8 cellular contexts compared by ENCODE assay signal in the genomic region with DNA sequence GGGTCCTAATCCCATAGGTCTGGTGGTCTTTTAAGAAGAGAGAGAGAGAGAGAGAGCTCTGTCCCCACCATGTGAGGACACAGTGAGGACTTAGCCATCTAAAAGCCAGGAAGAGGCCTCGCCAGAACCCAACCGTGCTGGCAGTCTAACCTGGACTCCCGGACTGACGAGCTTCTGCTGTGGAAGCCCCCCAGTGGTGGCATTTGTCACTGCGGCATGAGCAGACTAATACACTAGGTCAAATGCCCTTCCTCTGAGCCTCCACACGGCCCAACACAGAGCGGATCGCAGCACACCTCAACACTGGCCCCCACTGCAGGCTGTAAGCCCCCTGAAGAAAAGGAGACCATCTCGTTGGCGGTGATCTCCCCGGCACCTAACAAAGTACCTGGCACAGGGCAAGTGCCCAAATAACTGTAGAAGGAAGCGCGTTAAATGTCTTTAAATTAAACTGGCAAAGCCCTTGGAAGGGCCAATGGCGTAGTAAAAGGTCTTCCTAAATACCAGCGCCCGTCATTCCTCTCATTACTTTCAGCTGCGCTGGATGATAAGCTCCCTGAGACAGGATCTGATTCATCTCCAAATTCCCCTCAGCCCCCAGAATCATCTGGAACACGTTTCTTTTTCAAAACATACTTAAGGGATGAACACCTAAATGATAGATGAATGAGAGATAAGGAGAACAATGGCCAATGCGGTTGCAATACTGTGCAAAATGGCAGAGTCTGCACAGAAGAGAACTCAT.
A peak's percentile ranks its signal among the peaks of the same experiment; 100 is the strongest.
DNase-seq lines count a peak whose midpoint lies in the region; ATAC-seq, FAIRE-seq and TF ChIP-seq lines count a peak whose summit lies in the region.

No MANE protein-coding gene starts in this region.

- no peaks in the 10 kb centered on the region for H3K27me3 ChIP-seq in gastroesophageal sphincter

- no peaks in the 10 kb centered on the region for H3K9me3 Mint-ChIP-seq in activated T-helper 17 cell treated with anti-CD3 and anti-CD28 coated beads, Interleukin-2, amount 50 U/mL, for 72 hours
- no peaks in the 10 kb centered on the region for H3K9me3 Mint-ChIP-seq in progenitor cell of endocrine pancreas (ENCODE audit: low read depth)
- H3K9me3 Mint-ChIP-seq in type B pancreatic cell: peaks cover 6% of the 10 kb centered on the region

- TF ChIP-seq CTCF in gastroesophageal sphincter (IDR thresholded peaks at IDR 0.05): peak; percentile 22 to 64 (median 59)
- TF ChIP-seq CTCF in progenitor cell of endocrine pancreas (IDR thresholded peaks at IDR 0.05; ENCODE audit: unreplicated experiment): peak; percentile 64
- TF ChIP-seq CTCF in type B pancreatic cell (conservative IDR thresholded peaks at IDR 0.05): peak; percentile 79

- TF ChIP-seq POLR2A in gastroesophageal sphincter (IDR thresholded peaks at IDR 0.05): no peak

- H3K4me3 ChIP-seq in gastroesophageal sphincter: no peak overlapping the region

- ATAC-seq in HG02870 (IDR thresholded peaks at IDR 0.05; ENCODE audit: unreplicated experiment): peak; percentile 73
- ATAC-seq in activated T-helper 17 cell treated with anti-CD3 and anti-CD28 coated beads, Interleukin-2, amount 50 U/mL, for 72 hours (replicated peaks): peak; percentile 80
- ATAC-seq in gastroesophageal sphincter: peak; percentile 26
- ATAC-seq in HG02571 (IDR thresholded peaks at IDR 0.05; ENCODE audit: unreplicated experiment): no peak

- no peak for TF ChIP-seq EP300 in gastroesophageal sphincter (IDR thresholded peaks at IDR 0.05)

- H3K4me1 Mint-ChIP-seq in activated T-helper 17 cell treated with anti-CD3 and anti-CD28 coated beads, Interleukin-2, amount 50 U/mL, for 72 hours: peaks cover 31% of the 10 kb centered on the region
- H3K4me1 Mint-ChIP-seq in progenitor cell of endocrine pancreas (ENCODE audit: low read depth) (no peaks in the 10 kb centered on the region), type B pancreatic cell (ENCODE audit: unreplicated experiment) (peaks cover 17% of the 10 kb centered on the region)

- DNase-seq in ELF-1 (ENCODE audit: low read depth, low spot score): peak; percentile 86
- peak; percentile 82 for DNase-seq in RCC 7860 (ENCODE audit: low spot score)
- DNase-seq in progenitor cell of endocrine pancreas (ENCODE audit: low spot score, unreplicated experiment): peak; percentile 34
- peak; percentile 75 for DNase-seq in type B pancreatic cell (ENCODE audit: extremely low spot score, unreplicated experiment)

- WGBS in gastroesophageal sphincter (ENCODE audit: low coverage in 1 of 2), 2 donors: 51 to 65% methylated on average over 7 to 11 of the region's 19 CpGs

- H3K36me3 ChIP-seq in gastroesophageal sphincter: peaks cover 0 to 10% of the 10 kb centered on the region in 2 donors

- peak overlapping the region; percentile 90 to 97 (median 93) for H3K27ac ChIP-seq in gastroesophageal sphincter

- H3K4me3 Mint-ChIP-seq in activated T-helper 17 cell treated with anti-CD3 and anti-CD28 coated beads, Interleukin-2, amount 50 U/mL, for 72 hours: peak overlapping the region; percentile 37
- no peak overlapping the region for H3K4me3 Mint-ChIP-seq in progenitor cell of endocrine pancreas (ENCODE audit: low read depth)
- H3K4me3 Mint-ChIP-seq in type B pancreatic cell: no peak overlapping the region

- H3K36me3 Mint-ChIP-seq in activated T-helper 17 cell treated with anti-CD3 and anti-CD28 coated beads, Interleukin-2, amount 50 U/mL, for 72 hours (ENCODE audit: low read depth): peaks cover 46% of the 10 kb centered on the region
- peaks cover 11% of the 10 kb centered on the region for H3K36me3 Mint-ChIP-seq in progenitor cell of endocrine pancreas (ENCODE audit: insufficient read depth)
- H3K36me3 Mint-ChIP-seq in type B pancreatic cell: peaks cover 37% of the 10 kb centered on the region

- peak overlapping the region; percentile 18 for H3K27ac Mint-ChIP-seq in activated T-helper 17 cell treated with anti-CD3 and anti-CD28 coated beads, Interleukin-2, amount 50 U/mL, for 72 hours
- no peak overlapping the region for H3K27ac Mint-ChIP-seq in progenitor cell of endocrine pancreas
- no peak overlapping the region for H3K27ac Mint-ChIP-seq in type B pancreatic cell

- H3K9me3 ChIP-seq in gastroesophageal sphincter: no peaks in the 10 kb centered on the region

- no peaks in the 10 kb centered on the region for H3K27me3 Mint-ChIP-seq in activated T-helper 17 cell treated with anti-CD3 and anti-CD28 coated beads, Interleukin-2, amount 50 U/mL, for 72 hours
- H3K27me3 Mint-ChIP-seq in progenitor cell of endocrine pancreas (no peaks in the 10 kb centered on the region), type B pancreatic cell (no peaks in the 10 kb centered on the region)

- FAIRE-seq in RCC 7860 (lab: Jason Lieb, UNC): no peak

- peaks cover 9 to 65% (median 12%) of the 10 kb centered on the region in 3 donors for H3K4me1 ChIP-seq in gastroesophageal sphincter

Comparison
In these comparisons a context has a peak if more than half of its experiments do, and no peak if none do; other contexts are left out.
1. DNase-seq: peak in every context shown above with its lines; median percentile 86 in ELF-1; 82 in RCC 7860; 75 in type B pancreatic cell; 34 in progenitor cell of endocrine pancreas.